8 cellular contexts compared by ENCODE assay signal in the genomic region with DNA sequence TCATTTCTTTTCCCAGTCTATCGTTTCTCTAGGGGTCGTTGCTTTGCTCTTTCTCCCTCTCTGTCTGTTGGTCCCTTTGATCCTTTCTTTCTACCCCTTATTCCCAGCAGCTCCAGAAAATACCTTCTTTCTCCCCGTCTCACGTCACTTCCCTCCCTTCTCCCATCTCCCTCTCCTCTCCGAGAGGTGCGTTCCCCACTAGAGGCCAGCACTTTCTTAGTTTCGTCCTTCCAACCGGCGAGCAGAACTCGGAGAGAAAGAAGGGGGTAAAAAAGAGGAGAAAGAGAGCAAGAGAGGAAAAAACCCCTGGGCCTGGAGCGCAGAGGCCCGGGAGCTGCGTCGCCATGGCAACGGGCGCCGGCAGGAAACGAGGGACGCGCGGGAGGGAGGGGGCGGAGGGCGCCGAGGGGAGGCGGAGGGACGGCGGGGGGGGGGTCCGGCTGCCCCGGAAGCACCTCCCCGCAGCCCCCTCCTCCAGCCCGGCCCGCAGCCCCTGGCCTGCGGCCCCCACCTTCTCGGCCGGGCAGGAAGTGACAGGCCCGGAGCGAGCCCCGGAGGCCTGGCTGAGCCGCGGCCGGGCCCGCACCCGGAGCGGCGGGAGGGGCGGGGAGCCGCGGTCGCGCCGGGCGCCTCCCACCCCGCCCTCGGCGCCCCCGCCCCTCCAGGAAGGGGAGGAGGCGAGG. TPM values are rescaled to one million over a fixed set of nuclear protein-coding genes. Genes with fewer than 3 reads are reported as not detected.
DNase-seq lines count a peak whose midpoint lies in the region; ATAC-seq and FAIRE-seq lines count a peak whose summit lies in the region.
"Not testable (repeated sequence)": the region's sequence is repeated elsewhere in the genome, so short reads cannot be mapped to it uniquely, and the experiment has no call there.

Gene PHC1, plus strand, starts transcription at position 477 of the 683 bp plus-strand sequence. CDS start 3,169 bp downstream, outside the sequence.

- not testable (repeated sequence) for H3K27me3 ChIP-seq in esophagus (ENCODE audit: control insufficient read depth in 1 of 2, insufficient read depth in 2 of 2, low read length in 2 of 2)

- not testable (repeated sequence) for H3K4me1 ChIP-seq in esophagus (ENCODE audit: control insufficient read depth in 2 of 2, insufficient read depth in 2 of 2, low read length in 1 of 2)

- FAIRE-seq in RCC 7860 (lab: Jason Lieb, UNC): not testable (repeated sequence)

- ATAC-seq in GM21619 (IDR thresholded peaks at IDR 0.05; ENCODE audit: unreplicated experiment): peak; percentile 53

- in situ Hi-C loops in KBM-7 (cut with MboI; ENCODE audit: low pct_unique_long_range_greater_than_20kb, low sequenced_read_pairs): not testable (repeated sequence)

- H3K4me3 ChIP-seq in esophagus (ENCODE audit: low read depth in 1 of 2, low read length in 2 of 2): peak within 1 kb of the TSS; percentile 63 to 69

- peak within 1 kb of the TSS; percentile 87 to 91 for H3K27ac ChIP-seq in esophagus (ENCODE audit: low read depth in 2 of 2, low read length in 1 of 2)

- not testable (repeated sequence) for H3K9me3 ChIP-seq in esophagus (ENCODE audit: control insufficient read depth in 2 of 2, insufficient read depth in 1 of 2, low read depth in 1 of 2, low read length in 1 of 2)

- peak; percentile 97 for DNase-seq in D341Med (ENCODE audit: low spot score)
- peak; percentile 74 for DNase-seq in KBM-7
- peak; percentile 48 for DNase-seq in RCC 7860 (ENCODE audit: low spot score)
- DNase-seq in activated T-helper 1 cell treated with Interleukin-2 at 50 U/mL for 16 hours (ENCODE audit: low read depth): peak; percentile 74
- DNase-seq in mucosa of gallbladder (ENCODE audit: low spot score): peak; percentile 77
- peak; percentile 47 to 56 for DNase-seq in stimulated activated CD8-positive, alpha-beta memory T cell treated with anti-CD3 and anti-CD28 coated beads, Interleukin-15, amount 100 ng/mL, for 48 hours (ENCODE audit: low read depth in 2 of 2)

- 2% methylated on average over 14 to 33 of the region's 57 CpGs for WGBS in esophagus, 2 donors

- H3K36me3 ChIP-seq in esophagus (ENCODE audit: control insufficient read depth in 2 of 2, insufficient read depth in 2 of 2, low read length in 1 of 2): not testable (repeated sequence)

RNA-seq across cellular contexts. Expression of gene PHC1, which starts in this region (rescaled TPM):
- 10 to 100 TPM; 12.0 to 24.4 TPM for polyA plus RNA-seq in esophagus
- total RNA-seq in mucosa of gallbladder: 47.6 TPM

Comparison
In these comparisons a context has a peak if more than half of its experiments do, and no peak if none do; other contexts are left out.
1. Peak in every context shown above with its lines: DNase-seq, ATAC-seq, H3K4me3 ChIP-seq and H3K27ac ChIP-seq.